Comparison of ENCODE assay signal across 1 cellular context in genomic region chr18:24868331-24868730, GRCh38.
TF ChIP-seq lines count a peak whose summit lies in the region.

No MANE protein-coding gene starts in this region.

TF ChIP-seq in IMR-90, 13 proteins besides CTCF, POLR2A, EP300 and RAD21:
- TF ChIP-seq MXI1 (IDR thresholded peaks at IDR 0.05; ENCODE audit: borderline replicate concordance, low read depth, low read length) (no peak), ELK1 (IDR thresholded peaks at IDR 0.05; ENCODE audit: borderline replicate concordance, low read depth, low read length) (no peak), MAFK (IDR thresholded peaks at IDR 0.05; ENCODE audit: low read depth, low read length) (no peak), FOS (IDR thresholded peaks at IDR 0.05; ENCODE audit: low read depth, low read length) (no peak), CHD1 (IDR thresholded peaks at IDR 0.05; ENCODE audit: low read depth, low read length) (no peak), MAZ (IDR thresholded peaks at IDR 0.05; ENCODE audit: borderline replicate concordance, low read depth, low read length) (no peak), RCOR1 (IDR thresholded peaks at IDR 0.05; ENCODE audit: insufficient replicate concordance, low read length) (no peak), RFX5 (IDR thresholded peaks at IDR 0.05; ENCODE audit: low read depth, low read length) (no peak), USF2 (IDR thresholded peaks at IDR 0.05; ENCODE audit: low read depth, low read length) (no peak)
